Comparison of ENCODE assay signal across 14 cellular contexts in genomic region chr3:190706582-190706981, GRCh38.
DNase-seq lines count a peak whose midpoint lies in the region; ATAC-seq lines count a peak whose summit lies in the region.
"Had no signal": no experiment of that assay in that cellular context is flagged by ENCODE, and none has a peak within 500 bp of the region (broad histone marks: within the 10 kb centered on the region; RNA-seq: fewer than 3 reads in every experiment).

No MANE protein-coding gene starts in this region.

- POLR2A ChIA-PET in activated CD4-positive, alpha-beta T cell treated with anti-CD3 and anti-CD28 coated beads for 36 hours (lab: Charles Lee): no interaction called here

- peaks cover 10% of the 10 kb centered on the region for H3K27me3 Mint-ChIP-seq in activated CD4-positive, alpha-beta T cell treated with anti-CD3 and anti-CD28 coated beads for 36 hours
- peaks cover 9% of the 10 kb centered on the region for H3K27me3 Mint-ChIP-seq in activated naive CD8-positive, alpha-beta T cell treated with anti-CD3 and anti-CD28 coated beads, Interleukin-2, amount 50 U/mL, for 24 hours
- H3K27me3 Mint-ChIP-seq in activated naive CD8-positive, alpha-beta T cell treated with anti-CD3 and anti-CD28 coated beads for 36 hours: peaks cover 14% of the 10 kb centered on the region

- H3K36me3 Mint-ChIP-seq in activated CD4-positive, alpha-beta T cell treated with anti-CD3 and anti-CD28 coated beads for 36 hours (ENCODE audit: low read depth): no peaks in the 10 kb centered on the region
- H3K36me3 Mint-ChIP-seq in activated naive CD8-positive, alpha-beta T cell treated with anti-CD3 and anti-CD28 coated beads, Interleukin-2, amount 50 U/mL, for 24 hours (ENCODE audit: low read depth): no peaks in the 10 kb centered on the region
- no peaks in the 10 kb centered on the region for H3K36me3 Mint-ChIP-seq in activated naive CD8-positive, alpha-beta T cell treated with anti-CD3 and anti-CD28 coated beads for 36 hours
- H3K36me3 Mint-ChIP-seq: CD14-positive monocyte; CD4-positive, alpha-beta memory T cell had no signal

- H3K4me1 Mint-ChIP-seq in activated CD4-positive, alpha-beta T cell treated with anti-CD3 and anti-CD28 coated beads for 36 hours: no peaks in the 10 kb centered on the region
- no peaks in the 10 kb centered on the region for H3K4me1 Mint-ChIP-seq in activated naive CD8-positive, alpha-beta T cell treated with anti-CD3 and anti-CD28 coated beads, Interleukin-2, amount 50 U/mL, for 24 hours
- H3K4me1 Mint-ChIP-seq in activated naive CD8-positive, alpha-beta T cell treated with anti-CD3 and anti-CD28 coated beads for 36 hours: no peaks in the 10 kb centered on the region
- H3K4me1 Mint-ChIP-seq: CD14-positive monocyte; CD4-positive, alpha-beta memory T cell had no signal

- DNase-seq in activated CD4-positive, alpha-beta T cell treated with anti-CD3 and anti-CD28 coated beads for 36 hours: no peak
- DNase-seq in activated CD4-positive, alpha-beta T cell treated with anti-CD3 and anti-CD28 coated beads, Interleukin-2, amount 50 U/mL, for 1 hour: no peak
- no peak for DNase-seq in activated naive CD8-positive, alpha-beta T cell treated with anti-CD3 and anti-CD28 coated beads, Interleukin-2, amount 50 U/mL, for 24 hours
- DNase-seq in activated naive CD8-positive, alpha-beta T cell treated with anti-CD3 and anti-CD28 coated beads for 36 hours: no peak
- DNase-seq in stimulated activated naive CD8-positive, alpha-beta T cell treated with anti-CD3 and anti-CD28 coated beads, Interleukin-15, Interleukin-2, amounts not matched to agents 100 U/mL and 50 U/mL, for 24 hours: no peak
- DNase-seq: 8988T; Calu3; CD4-positive, alpha-beta memory T cell; DMS79 treated with DMSO at 0.1 percent for 48 hours; H9 had no signal

- CTCF ChIA-PET in activated CD4-positive, alpha-beta T cell treated with anti-CD3 and anti-CD28 coated beads for 36 hours (lab: Charles Lee): interaction anchor here (1.3 kb wide), 1 partner anchor 9 kb away, joined by 4 read pairs; no protein-coding TSS in a partner anchor

- H3K4me3 Mint-ChIP-seq in activated CD4-positive, alpha-beta T cell treated with anti-CD3 and anti-CD28 coated beads for 36 hours: no peak overlapping the region
- no peak overlapping the region for H3K4me3 Mint-ChIP-seq in activated naive CD8-positive, alpha-beta T cell treated with anti-CD3 and anti-CD28 coated beads, Interleukin-2, amount 50 U/mL, for 24 hours
- H3K4me3 Mint-ChIP-seq in activated naive CD8-positive, alpha-beta T cell treated with anti-CD3 and anti-CD28 coated beads for 36 hours: no peak overlapping the region
- H3K4me3 Mint-ChIP-seq: CD14-positive monocyte; CD4-positive, alpha-beta memory T cell; H9 had no signal

- no peak overlapping the region for H3K27ac Mint-ChIP-seq in activated CD4-positive, alpha-beta T cell treated with anti-CD3 and anti-CD28 coated beads for 36 hours
- H3K27ac Mint-ChIP-seq in activated naive CD8-positive, alpha-beta T cell treated with anti-CD3 and anti-CD28 coated beads, Interleukin-2, amount 50 U/mL, for 24 hours: no peak overlapping the region
- no peak overlapping the region for H3K27ac Mint-ChIP-seq in activated naive CD8-positive, alpha-beta T cell treated with anti-CD3 and anti-CD28 coated beads for 36 hours
- H3K27ac Mint-ChIP-seq: CD14-positive monocyte; CD4-positive, alpha-beta memory T cell; H9 had no signal

- intact Hi-C loops in activated CD4-positive, alpha-beta T cell treated with anti-CD3 and anti-CD28 coated beads for 36 hours (cut with DNase I, micrococcal nuclease): no loop called here

- peak; percentile 66 for ATAC-seq in activated CD4-positive, alpha-beta T cell treated with anti-CD3 and anti-CD28 coated beads for 36 hours
- ATAC-seq in activated naive CD8-positive, alpha-beta T cell treated with anti-CD3 and anti-CD28 coated beads, Interleukin-2, amount 50 U/mL, for 24 hours: peak; percentile 36
- ATAC-seq in stimulated activated naive CD8-positive, alpha-beta T cell treated with anti-CD3 and anti-CD28 coated beads, Interleukin-15, Interleukin-2, amounts not matched to agents 100 U/mL and 50 U/mL, for 24 hours: peak; percentile 40
- ATAC-seq in GM18511 (IDR thresholded peaks at IDR 0.05; ENCODE audit: unreplicated experiment): no peak
- no peak for ATAC-seq in HG03342 (IDR thresholded peaks at IDR 0.05; ENCODE audit: unreplicated experiment)
- ATAC-seq: GM12878 had no signal

- H3K9me3 Mint-ChIP-seq in activated CD4-positive, alpha-beta T cell treated with anti-CD3 and anti-CD28 coated beads for 36 hours (ENCODE audit: low read depth): no peaks in the 10 kb centered on the region
- H3K9me3 Mint-ChIP-seq in activated naive CD8-positive, alpha-beta T cell treated with anti-CD3 and anti-CD28 coated beads, Interleukin-2, amount 50 U/mL, for 24 hours: no peaks in the 10 kb centered on the region
- no peaks in the 10 kb centered on the region for H3K9me3 Mint-ChIP-seq in activated naive CD8-positive, alpha-beta T cell treated with anti-CD3 and anti-CD28 coated beads for 36 hours
- H3K9me3 Mint-ChIP-seq: CD14-positive monocyte, H9 had no signal

Comparison
In these comparisons a context has a peak if more than half of its experiments do, and no peak if none do; other contexts are left out.
1. ATAC-seq: peak in activated CD4-positive, alpha-beta T cell treated with anti-CD3 and anti-CD28 coated beads for 36 hours (single experiment), activated naive CD8-positive, alpha-beta T cell treated with anti-CD3 and anti-CD28 coated beads, Interleukin-2, amount 50 U/mL, for 24 hours (single experiment) and stimulated activated naive CD8-positive, alpha-beta T cell treated with anti-CD3 and anti-CD28 coated beads, Interleukin-15, Interleukin-2, amounts not matched to agents 100 U/mL and 50 U/mL, for 24 hours (single experiment); none in GM18511 (single experiment) and HG03342 (single experiment).